ENCODE assay signal across 20 cellular contexts in the genomic region with DNA sequence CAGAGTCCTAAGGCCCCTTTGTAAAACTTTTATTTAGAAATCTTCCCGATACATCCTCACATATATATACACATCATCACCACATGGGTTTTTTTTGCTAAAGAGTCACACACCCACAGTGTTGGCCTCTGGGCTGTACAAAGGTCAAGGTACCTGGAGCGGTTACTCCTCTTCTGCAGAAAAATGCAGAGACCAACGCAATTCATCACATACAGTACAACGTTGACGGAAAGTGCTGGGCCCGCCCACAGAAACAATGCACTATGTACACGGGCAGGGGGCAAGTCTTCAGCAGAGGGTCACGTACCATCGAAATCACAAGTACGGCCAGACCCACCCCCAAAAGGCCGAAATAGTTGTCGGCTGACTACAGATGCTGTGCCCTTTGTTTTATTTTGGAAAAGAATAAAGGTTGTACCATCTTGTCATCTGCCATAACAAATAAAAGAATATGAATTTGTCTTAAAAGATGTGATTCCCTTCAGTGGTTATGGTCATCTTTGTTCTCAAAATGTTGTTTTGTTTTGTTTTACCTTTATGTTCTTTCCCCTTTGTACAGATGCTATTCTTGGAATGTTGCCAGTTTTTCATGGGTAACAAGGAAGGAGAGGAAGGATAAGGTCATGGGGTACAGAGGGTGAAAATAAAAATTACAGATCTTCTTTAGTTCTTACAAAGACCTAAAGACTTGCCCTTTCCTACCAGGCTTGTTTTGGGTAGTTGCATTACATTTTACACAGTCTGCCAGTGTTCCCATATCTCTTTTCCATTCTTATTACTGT. TPM values are rescaled to one million over a fixed set of nuclear protein-coding genes. Genes with fewer than 3 reads are reported as not detected.
A peak's percentile ranks its signal among the peaks of the same experiment; 100 is the strongest.
DNase-seq lines count a peak whose midpoint lies in the region; ATAC-seq and TF ChIP-seq lines count a peak whose summit lies in the region.
"Had no signal": no experiment of that assay in that cellular context is flagged by ENCODE, and none has a peak within 500 bp of the region (broad histone marks: within the 10 kb centered on the region; RNA-seq: fewer than 3 reads in every experiment).

No MANE protein-coding gene starts in this region.

- DNase-seq in cardiac septum (ENCODE audit: low spot score), result peak; percentile 36
- DNase-seq in left cardiac atrium, result no peak
- DNase-seq in NCI-H2227 (lab: John Stamatoyannopoulos, UW; ENCODE audit: unreplicated experiment), result peak; percentile 41
- DNase-seq in hepatocyte (ENCODE audit: low spot score), result no peak
- no peak for DNase-seq in globus pallidus (ENCODE audit: low spot score)
- DNase-seq in midbrain (lab: John Stamatoyannopoulos, UW), result no peak
- DNase-seq in DMS53 (lab: John Stamatoyannopoulos, UW), result no peak
- DNase-seq: CD8-positive, alpha-beta memory T cell; GDM1; HCEC 1CT; KBM-7; MV-4-11; NCI-H1417 treated with DMSO at 0.1 percent for 48 hours; NCI-H1930; NCI-H524; NCI-H82; T-helper 17 cell had no signal

- H2AFZ ChIP-seq in hepatocyte, result no peak overlapping the region

- ATAC-seq in left cardiac atrium, result no peak
- ATAC-seq: T-helper 17 cell had no signal

- no peaks in the 10 kb centered on the region for H3K79me2 ChIP-seq in hepatocyte

- H3K4me1 ChIP-seq in hepatocyte (ENCODE audit: insufficient read depth), result peaks cover 7% of the 10 kb centered on the region
- H3K4me1 ChIP-seq: SJSA1 had no signal

- H4K20me1 ChIP-seq in hepatocyte (ENCODE audit: insufficient read depth, poor library complexity, severe bottlenecking), result no peaks in the 10 kb centered on the region
- H4K20me1 ChIP-seq: BLaER1 treated with 17β-estradiol and CSF1 and Interleukin-3, amounts not matched to agents 10 nM and 100 nM had no signal

- 68% methylated on average over 12 of the region's 12 CpGs for WGBS in hepatocyte (ENCODE audit: low lambda C conversion rate, missing lambda C conversion rate)

- H3K36me3 ChIP-seq in hepatocyte (replicated peaks; ENCODE audit: insufficient read depth, low read depth), result no peaks in the 10 kb centered on the region
- H3K36me3 ChIP-seq: BLaER1 treated with 17β-estradiol and CSF1 and Interleukin-3, amounts not matched to agents 10 nM and 100 nM; SJSA1 had no signal

- TF ChIP-seq CTCF in hepatocyte (IDR thresholded peaks at IDR 0.05; ENCODE audit: poor library complexity), result no peak

- H3K4me2 ChIP-seq in hepatocyte, result no peak overlapping the region

- no peaks in the 10 kb centered on the region for H3K9me2 ChIP-seq in hepatocyte (replicated peaks; ENCODE audit: insufficient read depth)

- no peak overlapping the region for H3K4me3 ChIP-seq in hepatocyte
- H3K4me3 ChIP-seq: BLaER1 treated with 17β-estradiol and CSF1 and Interleukin-3, amounts not matched to agents 10 nM and 100 nM; SJSA1 had no signal

- intact Hi-C loops in cardiac septum (cut with DNase I), result no loop called here
- intact Hi-C loops in left cardiac atrium (cut with DNase I), result no loop called here

- H3K9me3 ChIP-seq in hepatocyte (ENCODE audit: low read depth), result no peaks in the 10 kb centered on the region
- H3K9me3 ChIP-seq: BLaER1 treated with 17β-estradiol and CSF1 and Interleukin-3, amounts not matched to agents 10 nM and 100 nM; SJSA1 had no signal

- H3K27ac ChIP-seq in hepatocyte, result peak overlapping the region; percentile 37
- H3K27ac ChIP-seq: BLaER1 treated with 17β-estradiol and CSF1 and Interleukin-3, amounts not matched to agents 10 nM and 100 nM; SJSA1 had no signal

- H3K27me3 ChIP-seq in hepatocyte, result peaks cover 8% of the 10 kb centered on the region
- H3K27me3 ChIP-seq: BLaER1 treated with 17β-estradiol and CSF1 and Interleukin-3, amounts not matched to agents 10 nM and 100 nM had no signal

RNA-seq across cellular contexts. Expression of a gene that starts 15.6 kb away (rescaled TPM):
- total RNA-seq in cardiac septum (1.9 TPM), left cardiac atrium (1 to 10 TPM; 4.0 to 5.1 TPM), hepatocyte (0.08 and 0.13 TPM in 2 replicates)
- polyA plus RNA-seq in hepatocyte, result 0.68 TPM in 1 of 2 replicates, not detected in the other
- total RNA-seq: CD8-positive, alpha-beta memory T cell; SJSA1 had no signal
- polyA plus RNA-seq: CD8-positive, alpha-beta memory T cell had no signal

RNA-seq across cellular contexts. Expression of a gene that starts 26.6 kb away (rescaled TPM):
- total RNA-seq in cardiac septum (not detected), left cardiac atrium (1 to 10 TPM; 1.6 to 1.9 TPM), hepatocyte (0.37 TPM in 1 of 2 replicates, not detected in the other)
- 0.71 TPM in 1 of 2 replicates, not detected in the other for polyA plus RNA-seq in hepatocyte
- total RNA-seq: CD8-positive, alpha-beta memory T cell; Daoy; SJSA1 had no signal
- polyA plus RNA-seq: CD8-positive, alpha-beta memory T cell had no signal

Comparison
In these comparisons a context has a peak if more than half of its experiments do, and no peak if none do; other contexts are left out.
1. DNase-seq: peak in cardiac septum (single experiment) and NCI-H2227 (single experiment); none in left cardiac atrium (single experiment), hepatocyte (single experiment), globus pallidus (single experiment), midbrain (single experiment) and DMS53 (single experiment).